14 cellular contexts compared by ENCODE assay signal in genomic region chr6:157438611-157439109, GRCh38. TPM values are rescaled to one million over a fixed set of nuclear protein-coding genes. Genes with fewer than 3 reads are reported as not detected.
A peak's percentile ranks its signal among the peaks of the same experiment; 100 is the strongest.
DNase-seq lines count a peak whose midpoint lies in the region; ATAC-seq and TF ChIP-seq lines count a peak whose summit lies in the region.
"Had no signal": no experiment of that assay in that cellular context is flagged by ENCODE, and none has a peak within 500 bp of the region (broad histone marks: within the 10 kb centered on the region; RNA-seq: fewer than 3 reads in every experiment).

No MANE protein-coding gene starts in this region.

- TF ChIP-seq CTCF in coronary artery (IDR thresholded peaks at IDR 0.05) (no peak), spleen (IDR thresholded peaks at IDR 0.05 in 8 of 11, conservative IDR thresholded peaks at IDR 0.05 in 3 of 11) (no peak), BE2C (IDR thresholded peaks at IDR 0.05; ENCODE audit: low read depth, low read length) (no peak)

- H3K27me3 ChIP-seq in right cardiac atrium (ENCODE audit: control insufficient read depth, insufficient read depth) (no peaks in the 10 kb centered on the region), spleen (replicated peaks in 1 of 7) (no peaks in the 10 kb centered on the region), BE2C (no peaks in the 10 kb centered on the region)

- DNase-seq in GM03348 (ENCODE audit: low spot score): peak; percentile 54
- DNase-seq in coronary artery (ENCODE audit: low spot score): no peak
- DNase-seq in right cardiac atrium: no peak
- DNase-seq in spleen: no peak
- no peak for DNase-seq in NCI-H446 treated with DMSO at 0.1 percent for 48 hours (lab: John Stamatoyannopoulos, UW)
- no peak for DNase-seq in BE2C
- no peak for DNase-seq in SW480 (ENCODE audit: low spot score)
- no peak for DNase-seq in NCI-H1694 (lab: John Stamatoyannopoulos, UW)
- DNase-seq: activated effector memory CD4-positive, alpha-beta T cell treated with anti-CD3 and anti-CD28 coated beads, Interleukin-2, amount 50 U/mL, for 16 hours; effector CD8-positive, alpha-beta T cell; NCI-H2081 treated with DMSO at 0.1 percent for 48 hours; posterior cingulate gyrus; T-helper 1 cell had no signal

- H3K9me3 ChIP-seq in right cardiac atrium (ENCODE audit: control insufficient read depth, low read length): no peaks in the 10 kb centered on the region
- peaks cover 0 to 9% (median 0%) of the 10 kb centered on the region in 8 donors for H3K9me3 ChIP-seq in spleen
- H3K9me3 ChIP-seq in BE2C: no peaks in the 10 kb centered on the region

- no peak for TF ChIP-seq POLR2A in spleen (IDR thresholded peaks at IDR 0.05)

- intact Hi-C loops in right cardiac atrium (cut with DNase I) (loop anchor here in 1 of 4 donors (10.0 kb wide), 1 partner anchor 54 kb away; the partner anchor contains the start of gene ZDHHC14), spleen (cut with DNase I; ENCODE audit: low total_unique reads) (no loop called here)

- WGBS in right cardiac atrium: 17% methylated on average over 6 of the region's 6 CpGs
- WGBS in spleen, 5 donors: 55 to 66% (median 63%) methylated on average over 6 of the region's 6 CpGs

- H3K4me3 ChIP-seq in coronary artery (peak overlapping the region; percentile 39), right cardiac atrium (ENCODE audit: low read length) (no peak overlapping the region), spleen (no peak overlapping the region), BE2C (ENCODE audit: low read depth, low read length) (no peak overlapping the region)

- H3K36me3 ChIP-seq in spleen: no peaks in the 10 kb centered on the region
- no peaks in the 10 kb centered on the region for H3K36me3 ChIP-seq in BE2C

- H3K4me1 ChIP-seq in right cardiac atrium (ENCODE audit: control insufficient read depth, insufficient read depth, low read length): peaks cover 19% of the 10 kb centered on the region
- H3K4me1 ChIP-seq in spleen: peaks cover 0 to 32% (median 7%) of the 10 kb centered on the region in 6 donors
- H3K4me1 ChIP-seq in BE2C: no peaks in the 10 kb centered on the region

- peak; percentile 42 to 73 for ATAC-seq in right cardiac atrium
- ATAC-seq: WTC11 had no signal

- H3K27ac ChIP-seq in coronary artery (peak overlapping the region in 1 of 2 donors; percentile 61), right cardiac atrium (ENCODE audit: low read length) (no peak overlapping the region), spleen (peak overlapping the region; percentile 6 to 67 (median 36))

RNA-seq across cellular contexts. Expression of gene ZDHHC14, which starts 57.7 kb away (rescaled TPM):
- total RNA-seq in right cardiac atrium (10 to 100 TPM; 10.6 to 22.1 (median 18.2) TPM), spleen (10 to 100 TPM; 10.0 to 18.2 (median 15.8) TPM)
- polyA plus RNA-seq in right cardiac atrium (20.2 TPM), spleen (10 to 100 TPM in 2 of 3 donors, 1 to 10 TPM in 1; 7.8 to 12.8 (median 10.7) TPM)
- 0.88 TPM for polyA plus RNA-seq in BE2C (2012; ENCODE audit: insufficient read depth, insufficient read length, low read depth)
